Comparison of ENCODE assay signal across 1 cellular context in genomic region chr5:73338201-73339126, GRCh38.
TF ChIP-seq lines count a peak whose summit lies in the region.

No MANE protein-coding gene starts in this region.

TF ChIP-seq in HEK293, 187 proteins besides CTCF, POLR2A, EP300 and RAD21 (continued from another document and continues in another):
- TF ChIP-seq TSHZ1 (tag by site-specific recombination; IDR thresholded peaks at IDR 0.05; ENCODE audit: borderline replicate concordance) (no peak), AEBP2 (tag by site-specific recombination; IDR thresholded peaks at IDR 0.05; ENCODE audit: borderline replicate concordance) (no peak), ZIC2 (tag by site-specific recombination; IDR thresholded peaks at IDR 0.05) (peak; percentile 94), ZNF555 (tag by site-specific recombination; conservative IDR thresholded peaks at IDR 0.05) (no peak), ZNF223 (tag by site-specific recombination; IDR thresholded peaks at IDR 0.05) (no peak), SP7 (tag by site-specific recombination; IDR thresholded peaks at IDR 0.05) (no peak), ZNF311 (tag by site-specific recombination; IDR thresholded peaks at IDR 0.05; ENCODE audit: borderline replicate concordance) (no peak), PBX3 (CRISPR knock-in tag; IDR thresholded peaks at IDR 0.05) (no peak), GLIS1 (tag by site-specific recombination; IDR thresholded peaks at IDR 0.05) (peak; percentile 89), ZNF350 (tag by site-specific recombination; IDR thresholded peaks at IDR 0.05) (no peak), ZNF140 (tag by site-specific recombination; IDR thresholded peaks at IDR 0.05) (no peak), ZNF768 (tag by site-specific recombination; IDR thresholded peaks at IDR 0.05) (no peak), ZNF266 (tag by site-specific recombination; IDR thresholded peaks at IDR 0.05; ENCODE audit: low read depth) (no peak), ZBTB8A (tag by site-specific recombination; IDR thresholded peaks at IDR 0.05) (no peak), ZBTB6 (tag by site-specific recombination; IDR thresholded peaks at IDR 0.05) (no peak), ZBTB11 (tag by site-specific recombination; conservative IDR thresholded peaks at IDR 0.05; ENCODE audit: low read depth) (no peak), ZNF394 (tag by site-specific recombination; IDR thresholded peaks at IDR 0.05; ENCODE audit: borderline replicate concordance) (no peak), MYNN (tag by site-specific recombination; IDR thresholded peaks at IDR 0.05; ENCODE audit: borderline replicate concordance) (no peak), ZNF777 (tag by site-specific recombination; IDR thresholded peaks at IDR 0.05; ENCODE audit: borderline replicate concordance) (no peak), ZNF426 (tag by site-specific recombination; IDR thresholded peaks at IDR 0.05) (no peak), ZNF514 (tag by site-specific recombination; IDR thresholded peaks at IDR 0.05) (no peak), ZNF184 (tag by site-specific recombination; IDR thresholded peaks at IDR 0.05) (no peak), ZBTB49 (tag by site-specific recombination; IDR thresholded peaks at IDR 0.05; ENCODE audit: low read depth) (no peak), REST (tag by site-specific recombination; IDR thresholded peaks at IDR 0.05) (no peak), KLF10 (tag by site-specific recombination; IDR thresholded peaks at IDR 0.05) (no peak), PRDM10 (tag by site-specific recombination; IDR thresholded peaks at IDR 0.05) (0 out of 2 replicates have a peak, but pooled peaks have one; percentile 19), MEIS1 (CRISPR knock-in tag; IDR thresholded peaks at IDR 0.05; ENCODE audit: borderline replicate concordance) (no peak), SP2 (tag by site-specific recombination; IDR thresholded peaks at IDR 0.05) (no peak), TCF7L2 (IDR thresholded peaks at IDR 0.05; ENCODE audit: borderline replicate concordance, low read depth, low read length) (no peak), OSR2 (tag by site-specific recombination; IDR thresholded peaks at IDR 0.05) (no peak), ZNF548 (tag by site-specific recombination; IDR thresholded peaks at IDR 0.05) (no peak), ZNF138 (tag by site-specific recombination; IDR thresholded peaks at IDR 0.05; ENCODE audit: borderline replicate concordance) (no peak), ZFHX2 (tag by site-specific recombination; conservative IDR thresholded peaks at IDR 0.05) (no peak), ZNF398 (tag by site-specific recombination; IDR thresholded peaks at IDR 0.05) (no peak), GLI2 (tag by site-specific recombination; IDR thresholded peaks at IDR 0.05; ENCODE audit: borderline replicate concordance, low read depth) (no peak), ZNF2 (tag by site-specific recombination; IDR thresholded peaks at IDR 0.05) (no peak)
